Comparison of ENCODE assay signal across 16 cellular contexts in genomic region chr6:45791600-45792168, GRCh38.
A peak's percentile ranks its signal among the peaks of the same experiment; 100 is the strongest.
DNase-seq lines count a peak whose midpoint lies in the region; ATAC-seq, FAIRE-seq and TF ChIP-seq lines count a peak whose summit lies in the region.
"Had no signal": no experiment of that assay in that cellular context is flagged by ENCODE, and none has a peak within 500 bp of the region (broad histone marks: within the 10 kb centered on the region; RNA-seq: fewer than 3 reads in every experiment).

No MANE protein-coding gene starts in this region.

- H3K4me2 ChIP-seq in keratinocyte (ENCODE audit: control insufficient read depth, extremely low read depth, insufficient read depth, low read depth, low read length): peak overlapping the region; percentile 23

- no peaks in the 10 kb centered on the region for H3K79me2 ChIP-seq in ACC112 (ENCODE audit: control insufficient read depth, insufficient read depth, low read length, unreplicated experiment)
- H3K79me2 ChIP-seq in keratinocyte (ENCODE audit: control insufficient read depth, insufficient read depth, low read length): no peaks in the 10 kb centered on the region

- H3K9me3 ChIP-seq in keratinocyte (ENCODE audit: control insufficient read depth, low read depth, low read length) (no peaks in the 10 kb centered on the region), Caco-2 (no peaks in the 10 kb centered on the region)
- H3K9me3 ChIP-seq: adrenal gland, upper lobe of left lung had no signal

- no peaks in the 10 kb centered on the region for H3K4me1 Mint-ChIP-seq in Caco-2 (ENCODE audit: low read depth, unreplicated experiment)
- H3K4me1 Mint-ChIP-seq: memory B cell had no signal

- ATAC-seq in GM21529 (IDR thresholded peaks at IDR 0.05; ENCODE audit: unreplicated experiment): no peak

- BruUV-seq in Caco-2 (replicated peaks; lab: Mats Ljungman, UMichigan): no TSS peak

- no peaks in the 10 kb centered on the region for H3K9me3 Mint-ChIP-seq in Caco-2 (ENCODE audit: unreplicated experiment)
- H3K9me3 Mint-ChIP-seq: memory B cell had no signal

- CTCF ChIA-PET in Caco-2 (lab: Charles Lee): no interaction called here
- CTCF ChIA-PET in GM10248 (lab: Yijun Ruan, JAX): interaction anchor here (1.0 kb wide), 1 partner anchor 18 kb away, joined by 3 read pairs; no protein-coding TSS in a partner anchor

- peak overlapping the region; percentile 71 for H3K27ac ChIP-seq in ACC112 (ENCODE audit: low read depth, low read length)
- no peak overlapping the region for H3K27ac ChIP-seq in keratinocyte (ENCODE audit: control insufficient read depth, insufficient read depth, low read length)
- H3K27ac ChIP-seq: adrenal gland, upper lobe of left lung had no signal

- H3K9me1 ChIP-seq in keratinocyte (ENCODE audit: control insufficient read depth, extremely low read depth, insufficient read depth, low read length): no peaks in the 10 kb centered on the region

- H3K27me3 Mint-ChIP-seq in Caco-2 (ENCODE audit: insufficient read depth, unreplicated experiment): peaks cover 2% of the 10 kb centered on the region
- H3K27me3 Mint-ChIP-seq: memory B cell had no signal

- POLR2A ChIA-PET in Caco-2 (lab: Charles Lee): no interaction called here
- POLR2A ChIA-PET in GM10248 (lab: Yijun Ruan, JAX): no interaction called here

- H3K27me3 ChIP-seq in ACC112 (ENCODE audit: insufficient read depth, low read length) (no peaks in the 10 kb centered on the region), keratinocyte (ENCODE audit: control insufficient read depth, extremely low read depth, insufficient read depth, low read length) (no peaks in the 10 kb centered on the region), Caco-2 (replicated peaks; ENCODE audit: control insufficient read depth, insufficient read depth, low read length) (no peaks in the 10 kb centered on the region; the same call in 1 of the 2 replicates)
- H3K27me3 ChIP-seq: adrenal gland, upper lobe of left lung had no signal

- intact Hi-C loops in Caco-2 (cut with micrococcal nuclease; ENCODE audit: unreplicated experiment): no loop called here

- peak; percentile 86 for FAIRE-seq in keratinocyte (lab: Jason Lieb, UNC)

- H3K36me3 ChIP-seq in ACC112 (ENCODE audit: insufficient read depth, low read length): no peaks in the 10 kb centered on the region
- H3K36me3 ChIP-seq in keratinocyte (ENCODE audit: control insufficient read depth in 2 of 2, extremely low read depth in 1 of 2, insufficient read depth in 2 of 2, low read length in 2 of 2): no peaks in the 10 kb centered on the region
- H3K36me3 ChIP-seq in Caco-2 (ENCODE audit: control insufficient read depth, insufficient read depth, low read length): no peaks in the 10 kb centered on the region
- H3K36me3 ChIP-seq: adrenal gland, upper lobe of left lung had no signal

- H2AFZ ChIP-seq in ACC112 (ENCODE audit: low read length, unreplicated experiment) (peak overlapping the region; percentile 14), keratinocyte (ENCODE audit: control insufficient read depth, low read length) (no peak overlapping the region)

- in situ Hi-C loops in astrocyte of the spinal cord (cut with HindIII; ENCODE audit: low sequenced_read_pairs): no loop called here

- peak; percentile 45 for DNase-seq in HT1080 (ENCODE audit: low read depth)
- peak; percentile 63 for DNase-seq in astrocyte of the spinal cord (ENCODE audit: low read depth, low spot score)
- no peak for DNase-seq in keratinocyte (ENCODE audit: low read depth, low spot score)
- no peak for DNase-seq in Caco-2
- DNase-seq in DMS114 treated with DMSO at 0.1 percent for 48 hours (lab: John Stamatoyannopoulos, UW; ENCODE audit: unreplicated experiment): no peak
- DNase-seq in GM10248 (ENCODE audit: extremely low spot score): no peak
- DNase-seq: adrenal gland, DMS153, GOT3, NCI-H1417, NCI-H524, Right ventricle myocardium superior, upper lobe of left lung had no signal

- TF ChIP-seq CTCF in astrocyte of the spinal cord (IDR thresholded peaks at IDR 0.05; ENCODE audit: low read depth, low read length) (no peak), keratinocyte (optimal IDR thresholded peaks at IDR 0.05 in 1 of 3, IDR thresholded peaks at IDR 0.05 in 1 of 3, conservative IDR thresholded peaks at IDR 0.05 in 1 of 3; ENCODE audit: extremely low read depth in 1 of 3, insufficient read depth in 2 of 3, low read length in 3 of 3) (no peak), Caco-2 (IDR thresholded peaks at IDR 0.05; ENCODE audit: insufficient read depth in 1 of 2, low read depth in 1 of 2, low read length in 1 of 2, severe bottlenecking in 1 of 2, unreplicated experiment in 1 of 2) (no peak), GM10248 (IDR thresholded peaks at IDR 0.05; ENCODE audit: control extremely low read depth, extremely low read depth, low read depth, missing control alignments) (no peak)

- H3K9ac ChIP-seq in keratinocyte (ENCODE audit: control insufficient read depth, extremely low read depth, insufficient read depth, low read length): no peak overlapping the region

- H3K27ac Mint-ChIP-seq in Caco-2 (ENCODE audit: unreplicated experiment): no peak overlapping the region
- H3K27ac Mint-ChIP-seq: memory B cell had no signal

- H4K20me1 ChIP-seq in keratinocyte (ENCODE audit: control insufficient read depth, extremely low read depth, insufficient read depth, low read length): no peaks in the 10 kb centered on the region

- H3K4me1 ChIP-seq in ACC112 (ENCODE audit: control insufficient read depth, insufficient read depth, low read length, unreplicated experiment) (peaks cover 12% of the 10 kb centered on the region), keratinocyte (ENCODE audit: control insufficient read depth, extremely low read depth, insufficient read depth, low read length) (peaks cover 15% of the 10 kb centered on the region), Caco-2 (no peaks in the 10 kb centered on the region)
- H3K4me1 ChIP-seq: adrenal gland, upper lobe of left lung had no signal

- no peaks in the 10 kb centered on the region for H3K36me3 Mint-ChIP-seq in Caco-2 (ENCODE audit: insufficient read depth, unreplicated experiment)
- H3K36me3 Mint-ChIP-seq: memory B cell had no signal

- no peak overlapping the region for H3K4me3 Mint-ChIP-seq in Caco-2 (ENCODE audit: unreplicated experiment)
- H3K4me3 Mint-ChIP-seq: memory B cell had no signal

- H3K4me3 ChIP-seq in ACC112 (ENCODE audit: low read depth, low read length) (no peak overlapping the region), astrocyte of the spinal cord (ENCODE audit: low read depth, low read length) (no peak overlapping the region), keratinocyte (ENCODE audit: control insufficient read depth in 2 of 3, extremely low read depth in 1 of 3, insufficient read depth in 2 of 3, low read depth in 1 of 3, low read length in 3 of 3) (no peak overlapping the region), Caco-2 (ENCODE audit: low read depth, low read length) (no peak overlapping the region)
- H3K4me3 ChIP-seq: adrenal gland, upper lobe of left lung had no signal

- dilution Hi-C loops in keratinocyte (cut with MboI; ENCODE audit: extremely low pct_ligation_motif_present, low sequenced_read_pairs): no loop called here

Comparison
In these comparisons a context has a peak if more than half of its experiments do, and no peak if none do; other contexts are left out.
1. DNase-seq: peak in HT1080 (single experiment) and astrocyte of the spinal cord (single experiment); none in keratinocyte (single experiment), Caco-2 (0 of 2), DMS114 treated with DMSO at 0.1 percent for 48 hours (single experiment) and GM10248 (single experiment).